8 cellular contexts compared by ENCODE assay signal in the genomic region with DNA sequence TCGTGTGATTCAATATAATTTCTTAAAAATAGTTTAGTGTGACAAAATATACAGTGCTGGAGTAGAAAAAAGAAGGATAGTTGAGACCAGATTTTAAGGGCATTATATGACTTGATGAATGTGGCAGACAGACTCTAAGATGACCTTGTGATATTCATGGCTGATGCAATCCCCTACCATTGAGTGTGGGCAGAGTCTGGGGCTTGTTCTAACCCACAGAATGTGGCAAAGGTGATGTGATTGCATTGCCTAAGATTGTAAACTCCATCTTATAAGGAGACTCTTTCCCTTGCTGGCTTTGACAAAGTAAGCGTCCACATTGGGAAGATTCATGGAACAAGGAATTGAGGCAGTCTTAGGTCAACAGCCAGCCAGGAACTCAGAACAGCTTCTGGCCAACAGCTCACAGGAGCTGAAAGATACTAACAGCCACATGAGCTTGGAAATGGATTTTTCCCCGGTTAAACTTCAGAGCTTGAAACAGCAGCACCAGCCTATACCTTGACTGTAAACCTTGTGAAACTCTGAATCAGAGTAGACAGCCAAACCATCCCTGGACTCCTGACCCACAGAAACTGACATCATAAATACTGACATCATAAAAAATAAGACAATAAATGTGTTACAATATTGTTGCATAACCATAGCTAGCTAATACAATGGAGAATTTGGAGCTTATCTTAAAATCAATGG.
DNase-seq lines count a peak whose midpoint lies in the region; ATAC-seq, FAIRE-seq and TF ChIP-seq lines count a peak whose summit lies in the region.
"Not testable (repeated sequence)": the region's sequence is repeated elsewhere in the genome, so short reads cannot be mapped to it uniquely, and the experiment has no call there.

No MANE protein-coding gene starts in this region.

- TF ChIP-seq CTCF in DND-41 (IDR thresholded peaks at IDR 0.05; ENCODE audit: borderline replicate concordance, extremely low read depth, low read length, poor library complexity, severe bottlenecking); activated CD8-positive, alpha-beta T cell treated with anti-CD3 and anti-CD28 coated beads for 36 hours (IDR thresholded peaks at IDR 0.05); epithelial cell of esophagus (IDR thresholded peaks at IDR 0.05; ENCODE audit: insufficient read depth, low read depth, low read length, missing control alignments); mucosa of descending colon (IDR thresholded peaks at IDR 0.05): not testable (repeated sequence)

- H3K4me1 Mint-ChIP-seq in activated CD8-positive, alpha-beta T cell treated with anti-CD3 and anti-CD28 coated beads for 36 hours (ENCODE audit: low read depth); activated naive CD8-positive, alpha-beta T cell treated with anti-CD3 and anti-CD28 coated beads, Interleukin-2, amount 50 U/mL, for 24 hours; stimulated activated naive CD8-positive, alpha-beta T cell treated with anti-CD3 and anti-CD28 coated beads, Interleukin-15, amount 100 ng/mL, for 72 hours: not testable (repeated sequence)

- POLR2A ChIA-PET in activated CD8-positive, alpha-beta T cell treated with anti-CD3 and anti-CD28 coated beads for 36 hours (lab: Charles Lee), result not testable (repeated sequence)

- not testable (repeated sequence) for H3K9me3 Mint-ChIP-seq in activated CD8-positive, alpha-beta T cell treated with anti-CD3 and anti-CD28 coated beads for 36 hours; activated naive CD8-positive, alpha-beta T cell treated with anti-CD3 and anti-CD28 coated beads, Interleukin-2, amount 50 U/mL, for 24 hours; stimulated activated naive CD8-positive, alpha-beta T cell treated with anti-CD3 and anti-CD28 coated beads, Interleukin-15, amount 100 ng/mL, for 72 hours

- H3K9me3 ChIP-seq in DND-41 (ENCODE audit: insufficient read depth, low read length, severe bottlenecking); mucosa of descending colon: not testable (repeated sequence)

- H3K9ac ChIP-seq in DND-41 (ENCODE audit: low read depth, low read length), result not testable (repeated sequence)

- not testable (repeated sequence) for H3K36me3 ChIP-seq in DND-41 (ENCODE audit: insufficient read depth, low read length); mucosa of descending colon (ENCODE audit: low read depth)

- not testable (repeated sequence) for H3K4me1 ChIP-seq in DND-41 (ENCODE audit: insufficient read depth, low read length); mucosa of descending colon (ENCODE audit: low read depth)

- H3K27me3 Mint-ChIP-seq in activated CD8-positive, alpha-beta T cell treated with anti-CD3 and anti-CD28 coated beads for 36 hours; activated naive CD8-positive, alpha-beta T cell treated with anti-CD3 and anti-CD28 coated beads, Interleukin-2, amount 50 U/mL, for 24 hours; stimulated activated naive CD8-positive, alpha-beta T cell treated with anti-CD3 and anti-CD28 coated beads, Interleukin-15, amount 100 ng/mL, for 72 hours: not testable (repeated sequence)

- H3K79me2 ChIP-seq in DND-41 (ENCODE audit: insufficient read depth, low read length), result not testable (repeated sequence)

- not testable (repeated sequence) for H4K20me1 ChIP-seq in DND-41 (ENCODE audit: insufficient read depth, low read length)

- FAIRE-seq in HTR-8/SVneo (lab: Jason Lieb, UNC), result peak; percentile 31
- peak; percentile 69 for FAIRE-seq in islet of Langerhans (lab: Jason Lieb, UNC)

- not testable (repeated sequence) for H3K4me2 ChIP-seq in DND-41 (ENCODE audit: insufficient read depth, low read length)

- intact Hi-C loops in activated CD8-positive, alpha-beta T cell treated with anti-CD3 and anti-CD28 coated beads for 36 hours (cut with micrococcal nuclease); mucosa of descending colon (cut with DNase I, micrococcal nuclease): not testable (repeated sequence)

- H3K27ac ChIP-seq in DND-41 (ENCODE audit: low read length), result not testable (repeated sequence)

- not testable (repeated sequence) for H3K27me3 ChIP-seq in DND-41 (ENCODE audit: insufficient read depth, low read length, poor library complexity)

- H2AFZ ChIP-seq in DND-41 (ENCODE audit: low read depth, low read length), result not testable (repeated sequence)

- not testable (repeated sequence) for H3K4me3 Mint-ChIP-seq in activated CD8-positive, alpha-beta T cell treated with anti-CD3 and anti-CD28 coated beads for 36 hours; activated naive CD8-positive, alpha-beta T cell treated with anti-CD3 and anti-CD28 coated beads, Interleukin-2, amount 50 U/mL, for 24 hours; stimulated activated naive CD8-positive, alpha-beta T cell treated with anti-CD3 and anti-CD28 coated beads, Interleukin-15, amount 100 ng/mL, for 72 hours

- not testable (repeated sequence) for DNase-seq in DND-41; HTR-8/SVneo (ENCODE audit: insufficient read length, low spot score); activated CD8-positive, alpha-beta T cell treated with anti-CD3 and anti-CD28 coated beads for 36 hours; activated naive CD8-positive, alpha-beta T cell treated with anti-CD3 and anti-CD28 coated beads, Interleukin-2, amount 50 U/mL, for 24 hours; stimulated activated naive CD8-positive, alpha-beta T cell treated with anti-CD3 and anti-CD28 coated beads, Interleukin-15, amount 100 ng/mL, for 72 hours
- DNase-seq in epithelial cell of esophagus (ENCODE audit: low read depth) (peak; percentile 49), mucosa of descending colon (peak in 1 of 3 donors; percentile 2)

- not testable (repeated sequence) for H3K36me3 Mint-ChIP-seq in activated CD8-positive, alpha-beta T cell treated with anti-CD3 and anti-CD28 coated beads for 36 hours (ENCODE audit: low read depth); activated naive CD8-positive, alpha-beta T cell treated with anti-CD3 and anti-CD28 coated beads, Interleukin-2, amount 50 U/mL, for 24 hours (ENCODE audit: low read depth)

- peak; percentile 98 for ATAC-seq in DND-41 (ENCODE audit: insufficient read depth, low read depth)
- peak; percentile 86 for ATAC-seq in activated CD8-positive, alpha-beta T cell treated with anti-CD3 and anti-CD28 coated beads for 36 hours
- peak; percentile 92 for ATAC-seq in activated naive CD8-positive, alpha-beta T cell treated with anti-CD3 and anti-CD28 coated beads, Interleukin-2, amount 50 U/mL, for 24 hours
- peak; percentile 95 for ATAC-seq in mucosa of descending colon
- peak; percentile 99 for ATAC-seq in stimulated activated naive CD8-positive, alpha-beta T cell treated with anti-CD3 and anti-CD28 coated beads, Interleukin-15, amount 100 ng/mL, for 72 hours

- H3K4me3 ChIP-seq in DND-41 (ENCODE audit: low read depth in 1 of 2, low read length in 2 of 2); epithelial cell of esophagus (ENCODE audit: low read length); mucosa of descending colon: not testable (repeated sequence)

- CTCF ChIA-PET in activated CD8-positive, alpha-beta T cell treated with anti-CD3 and anti-CD28 coated beads for 36 hours (lab: Charles Lee), result not testable (repeated sequence)

- H3K27ac Mint-ChIP-seq in activated CD8-positive, alpha-beta T cell treated with anti-CD3 and anti-CD28 coated beads for 36 hours; activated naive CD8-positive, alpha-beta T cell treated with anti-CD3 and anti-CD28 coated beads, Interleukin-2, amount 50 U/mL, for 24 hours; stimulated activated naive CD8-positive, alpha-beta T cell treated with anti-CD3 and anti-CD28 coated beads, Interleukin-15, amount 100 ng/mL, for 72 hours: not testable (repeated sequence)
